Comparison of ENCODE assay signal across 8 cellular contexts in the genomic region with DNA sequence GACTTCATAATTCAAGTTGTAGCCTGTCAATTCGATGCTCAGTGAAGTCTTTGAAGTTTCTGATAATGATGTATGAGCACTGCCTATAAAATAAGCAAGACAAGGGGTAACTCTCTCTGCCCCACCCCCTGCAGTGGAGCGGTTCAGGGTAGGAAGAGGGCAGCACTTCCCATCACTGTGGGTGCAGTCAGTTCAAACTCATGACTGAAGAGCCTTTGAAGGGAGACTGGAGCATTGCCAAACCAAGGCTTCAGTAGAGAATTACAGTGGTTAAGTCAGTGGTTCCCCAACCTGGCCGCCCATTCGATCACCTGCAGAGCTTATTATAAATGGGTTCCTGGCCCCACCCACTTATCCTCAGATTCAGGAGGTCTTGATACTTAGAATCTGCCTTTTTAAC.
DNase-seq lines count a peak whose midpoint lies in the region; ATAC-seq and TF ChIP-seq lines count a peak whose summit lies in the region.

No MANE protein-coding gene starts in this region.

- no peak for TF ChIP-seq CTCF in mesothelial cell of epicardium (IDR thresholded peaks at IDR 0.05; ENCODE audit: unreplicated experiment)

- ATAC-seq in GM21381 (IDR thresholded peaks at IDR 0.05; ENCODE audit: unreplicated experiment) (peak; percentile 83), HG03045 (IDR thresholded peaks at IDR 0.05; ENCODE audit: unreplicated experiment) (no peak), HG03135 (IDR thresholded peaks at IDR 0.05; ENCODE audit: unreplicated experiment) (no peak)
- ATAC-seq in activated T-helper 17 cell treated with anti-CD3 and anti-CD28 coated beads, Interleukin-2, amount 50 U/mL, for 72 hours (replicated peaks): peak; percentile 80

- H3K9me3 Mint-ChIP-seq in activated T-helper 17 cell treated with anti-CD3 and anti-CD28 coated beads, Interleukin-2, amount 50 U/mL, for 72 hours: no peaks in the 10 kb centered on the region
- H3K9me3 Mint-ChIP-seq in mesothelial cell of epicardium: no peaks in the 10 kb centered on the region

- no peak overlapping the region for H3K4me3 Mint-ChIP-seq in activated T-helper 17 cell treated with anti-CD3 and anti-CD28 coated beads, Interleukin-2, amount 50 U/mL, for 72 hours
- no peak overlapping the region for H3K4me3 Mint-ChIP-seq in mesothelial cell of epicardium

- peaks cover 14% of the 10 kb centered on the region for H3K27me3 Mint-ChIP-seq in activated T-helper 17 cell treated with anti-CD3 and anti-CD28 coated beads, Interleukin-2, amount 50 U/mL, for 72 hours
- no peaks in the 10 kb centered on the region for H3K27me3 Mint-ChIP-seq in mesothelial cell of epicardium (ENCODE audit: low read depth)

- H3K36me3 Mint-ChIP-seq in activated T-helper 17 cell treated with anti-CD3 and anti-CD28 coated beads, Interleukin-2, amount 50 U/mL, for 72 hours (ENCODE audit: low read depth): no peaks in the 10 kb centered on the region
- H3K36me3 Mint-ChIP-seq in mesothelial cell of epicardium: no peaks in the 10 kb centered on the region

- DNase-seq in NCI-H2107 treated with DMSO at 0.1 percent for 48 hours (lab: John Stamatoyannopoulos, UW; ENCODE audit: unreplicated experiment) (peak; percentile 90), NCI-H1930 (lab: John Stamatoyannopoulos, UW) (no peak), mesothelial cell of epicardium (ENCODE audit: low spot score in 2 of 2, unreplicated experiment in 2 of 2) (no peak)
- DNase-seq in stimulated activated CD4-positive, alpha-beta T cell treated with anti-CD3 and anti-CD28 coated beads, Interleukin-4, amount 100 ng/mL, for 4 hours: peak; percentile 11 to 50

- peaks cover 12% of the 10 kb centered on the region for H3K4me1 Mint-ChIP-seq in activated T-helper 17 cell treated with anti-CD3 and anti-CD28 coated beads, Interleukin-2, amount 50 U/mL, for 72 hours
- H3K4me1 Mint-ChIP-seq in mesothelial cell of epicardium: peaks cover 42% of the 10 kb centered on the region

- no peak overlapping the region for H3K27ac Mint-ChIP-seq in activated T-helper 17 cell treated with anti-CD3 and anti-CD28 coated beads, Interleukin-2, amount 50 U/mL, for 72 hours
- H3K27ac Mint-ChIP-seq in mesothelial cell of epicardium: no peak overlapping the region

Comparison
In these comparisons a context has a peak if more than half of its experiments do, and no peak if none do; other contexts are left out.
1. ATAC-seq: peak in GM21381 (single experiment) and activated T-helper 17 cell treated with anti-CD3 and anti-CD28 coated beads, Interleukin-2, amount 50 U/mL, for 72 hours (single experiment); none in HG03045 (single experiment) and HG03135 (single experiment).
2. DNase-seq: peak in NCI-H2107 treated with DMSO at 0.1 percent for 48 hours (single experiment) and stimulated activated CD4-positive, alpha-beta T cell treated with anti-CD3 and anti-CD28 coated beads, Interleukin-4, amount 100 ng/mL, for 4 hours (2 of 2); none in NCI-H1930 (0 of 2) and mesothelial cell of epicardium (0 of 2).